ENCODE assay signal across 15 cellular contexts in genomic region chr21:17334478-17334877, GRCh38.
DNase-seq lines count a peak whose midpoint lies in the region; TF ChIP-seq lines count a peak whose summit lies in the region.
"Had no signal": no experiment of that assay in that cellular context is flagged by ENCODE, and none has a peak within 500 bp of the region (broad histone marks: within the 10 kb centered on the region; RNA-seq: fewer than 3 reads in every experiment).

No MANE protein-coding gene starts in this region.

- H3K27ac ChIP-seq in HEK293 (ENCODE audit: extremely low read depth, low read depth, low read length) = no peak overlapping the region
- no peak overlapping the region for H3K27ac ChIP-seq in PC-9

- no TSS peak for BruUV-seq in PC-9 (replicated peaks; lab: Mats Ljungman, UMichigan)

- H3K79me2 ChIP-seq in PC-9 (ENCODE audit: low read depth) = no peaks in the 10 kb centered on the region

- peaks cover 9% of the 10 kb centered on the region; the same call in 1 of the 2 replicates for H3K27me3 ChIP-seq in PC-9 (ENCODE audit: insufficient read depth, low read depth)

- H3K9me3 ChIP-seq in HEK293 (ENCODE audit: control insufficient read depth, insufficient read depth, low read depth, low read length) (no peaks in the 10 kb centered on the region), PC-9 (ENCODE audit: insufficient read depth, low read depth) (no peaks in the 10 kb centered on the region)

- no peaks in the 10 kb centered on the region for H3F3A ChIP-seq in PC-9 (ENCODE audit: insufficient read depth, low read depth)

- no peak for TF ChIP-seq CTCF in HEK293 (tag by site-specific recombination; IDR thresholded peaks at IDR 0.05)
- TF ChIP-seq CTCF in PC-9 (conservative IDR thresholded peaks at IDR 0.05) = no peak

- H2AFZ ChIP-seq in PC-9 = no peak overlapping the region

- H3K4me2 ChIP-seq in PC-9 = no peak overlapping the region

- H3K4me3 ChIP-seq in HEK293 (ENCODE audit: low read depth, low read length) (no peak overlapping the region), PC-9 (no peak overlapping the region)

- 0 out of 2 replicates have a peak, but pooled peaks cover 3% of the 10 kb centered on the region for H3K4me1 ChIP-seq in HEK293 (ENCODE audit: control insufficient read depth, insufficient read depth, low read length)
- H3K4me1 ChIP-seq in PC-9 (replicated peaks; ENCODE audit: insufficient read depth) = no peaks in the 10 kb centered on the region

- H3K36me3 ChIP-seq in HEK293 (ENCODE audit: control insufficient read depth in 2 of 2, insufficient read depth in 1 of 2, low read length in 2 of 2) = no peaks in the 10 kb centered on the region
- H3K36me3 ChIP-seq in PC-9 (ENCODE audit: low read depth) = no peaks in the 10 kb centered on the region

- intact Hi-C loops in PC-9 (cut with micrococcal nuclease; ENCODE audit: unreplicated experiment) = no loop called here

- POLR2A ChIA-PET in HEK293 (lab: Yijun Ruan, JAX) = no interaction called here
- POLR2A ChIA-PET in PC-9 (lab: Charles Lee; ENCODE audit: unreplicated experiment) = no interaction called here

- H4K20me1 ChIP-seq in PC-9 (ENCODE audit: insufficient read depth) = no peaks in the 10 kb centered on the region

- CTCF ChIA-PET in HEK293 (lab: Yijun Ruan, JAX) (interaction anchor here (1.0 kb wide), 1 partner anchor 51 kb away, joined by 3 read pairs; no protein-coding TSS in a partner anchor), PC-9 (lab: Charles Lee) (no interaction called here)

- DNase-seq in NCI-H1417 (lab: John Stamatoyannopoulos, UW) (peak in 2 of 3 experiments; percentile 8 to 81), NCI-H1417 treated with DMSO at 0.1 percent for 48 hours (lab: John Stamatoyannopoulos, UW) (no peak), NCI-H1436 (lab: John Stamatoyannopoulos, UW) (peak; percentile 46), NCI-H345 treated with DMSO at 0.1 percent for 48 hours (lab: John Stamatoyannopoulos, UW; ENCODE audit: unreplicated experiment) (peak; percentile 8), SIG-M5 treated with dmso at 0.1 percent for 504 hours (lab: John Stamatoyannopoulos, UW; ENCODE audit: unreplicated experiment) (no peak), PC-9 (no peak), putamen (ENCODE audit: low spot score) (no peak)
- DNase-seq: CD4-positive, CD25-positive, alpha-beta regulatory T cell; COR-L47; NCI-H2029; NCI-H226; NCI-H526; RPMI8226; SHP77 treated with DMSO at 0.1 percent for 48 hours had no signal

- H3K9me2 ChIP-seq in PC-9 (ENCODE audit: insufficient read depth) = no peaks in the 10 kb centered on the region

TF ChIP-seq in HEK293, 187 proteins besides CTCF, POLR2A, EP300 and RAD21:
- TF ChIP-seq ZNF530 (tag by site-specific recombination; IDR thresholded peaks at IDR 0.05; ENCODE audit: low read depth) (no peak), ZNF704 (tag by site-specific recombination; IDR thresholded peaks at IDR 0.05) (no peak), ZNF76 (tag by site-specific recombination; IDR thresholded peaks at IDR 0.05; ENCODE audit: borderline replicate concordance, low read depth) (no peak), ZBTB6 (tag by site-specific recombination; IDR thresholded peaks at IDR 0.05) (no peak), ZNF302 (tag by site-specific recombination; IDR thresholded peaks at IDR 0.05; ENCODE audit: low read depth) (no peak), OSR2 (tag by site-specific recombination; IDR thresholded peaks at IDR 0.05) (peak; percentile 23; the same call in 1 of the 2 replicates), IKZF3 (tag by site-specific recombination; IDR thresholded peaks at IDR 0.05) (no peak), WT1 (tag by site-specific recombination; IDR thresholded peaks at IDR 0.05) (peak; percentile 38; the same call in 1 of the 2 replicates), TCF7L2 (IDR thresholded peaks at IDR 0.05; ENCODE audit: borderline replicate concordance, low read depth, low read length) (no peak)
TF ChIP-seq in HEK293: peak in this region for 2.

Comparison
In these comparisons a context has a peak if more than half of its experiments do, and no peak if none do; other contexts are left out.
1. DNase-seq: peak in NCI-H1417 (2 of 3), NCI-H1436 (single experiment) and NCI-H345 treated with DMSO at 0.1 percent for 48 hours (single experiment); none in NCI-H1417 treated with DMSO at 0.1 percent for 48 hours (single experiment), SIG-M5 treated with dmso at 0.1 percent for 504 hours (single experiment), PC-9 (0 of 2) and putamen (single experiment).